1 cellular context compared by ENCODE assay signal in genomic region chr14:32075636-32076277, GRCh38.
TF ChIP-seq lines count a peak whose summit lies in the region.

No MANE protein-coding gene starts in this region.

TF ChIP-seq in HepG2, 621 proteins besides CTCF, POLR2A, EP300 and RAD21 (continued from another document and continues in another):
- TF ChIP-seq ZNF644 (CRISPR knock-in tag; IDR thresholded peaks at IDR 0.05; ENCODE audit: low read depth) (no peak), ZNF652 (CRISPR knock-in tag; IDR thresholded peaks at IDR 0.05; ENCODE audit: borderline replicate concordance, low read depth) (no peak), ADNP (CRISPR knock-in tag; IDR thresholded peaks at IDR 0.05) (no peak), PREB (CRISPR knock-in tag; IDR thresholded peaks at IDR 0.05) (no peak), ZNF251 (CRISPR knock-in tag; IDR thresholded peaks at IDR 0.05) (0 out of 2 replicates have a peak, but pooled peaks have one; percentile 62), ZBTB7A (CRISPR knock-in tag; IDR thresholded peaks at IDR 0.05) (peak; percentile 82; the same call in 1 of the 2 replicates), PCBP1 (IDR thresholded peaks at IDR 0.05; ENCODE audit: borderline replicate concordance, low read depth, low read length) (0 out of 2 replicates have a peak, but pooled peaks have one; percentile 3), SNAPC5 (CRISPR knock-in tag; IDR thresholded peaks at IDR 0.05; ENCODE audit: borderline replicate concordance) (peak; percentile 92; the same call in 1 of the 2 replicates), AHDC1 (CRISPR knock-in tag; IDR thresholded peaks at IDR 0.05; ENCODE audit: borderline replicate concordance) (no peak), SAFB2 (CRISPR knock-in tag; IDR thresholded peaks at IDR 0.05; ENCODE audit: borderline replicate concordance, low read depth) (no peak), NAIF1 (CRISPR knock-in tag; IDR thresholded peaks at IDR 0.05; ENCODE audit: borderline replicate concordance) (no peak), ZNF264 (CRISPR knock-in tag; IDR thresholded peaks at IDR 0.05) (no peak), ZNF569 (CRISPR knock-in tag; IDR thresholded peaks at IDR 0.05; ENCODE audit: borderline replicate concordance) (0 out of 2 replicates have a peak, but pooled peaks have one; percentile 26), ZBTB14 (CRISPR knock-in tag; IDR thresholded peaks at IDR 0.05) (no peak), SMAD3 (CRISPR knock-in tag; IDR thresholded peaks at IDR 0.05) (no peak), HNF1B (CRISPR knock-in tag; IDR thresholded peaks at IDR 0.05) (peak; percentile 44; the same call in 1 of the 2 replicates), WIZ (CRISPR knock-in tag; IDR thresholded peaks at IDR 0.05) (no peak), ZNF3 (CRISPR knock-in tag; IDR thresholded peaks at IDR 0.05) (0 out of 2 replicates have a peak, but pooled peaks have one; percentile 34), TBL1XR1 (IDR thresholded peaks at IDR 0.05; ENCODE audit: borderline replicate concordance, low read length, partially characterized antibody) (peak; percentile 16), ARID2 (CRISPR knock-in tag; IDR thresholded peaks at IDR 0.05; ENCODE audit: borderline replicate concordance) (peak; percentile 97), CBX1 (IDR thresholded peaks at IDR 0.05; ENCODE audit: low read depth) (peak; percentile 28), ZNF180 (CRISPR knock-in tag; IDR thresholded peaks at IDR 0.05; ENCODE audit: borderline replicate concordance, low read depth) (peak; percentile 90; the same call in 1 of the 2 replicates), CHD2 (IDR thresholded peaks at IDR 0.05; ENCODE audit: low read depth, low read length) (peak; percentile 25; the same call in 1 of the 2 replicates), NFKB2 (CRISPR knock-in tag; IDR thresholded peaks at IDR 0.05; ENCODE audit: borderline replicate concordance) (peak; percentile 89; the same call in 1 of the 2 replicates), GPN1 (CRISPR knock-in tag; IDR thresholded peaks at IDR 0.05; ENCODE audit: borderline replicate concordance) (peak; percentile 19; the same call in 1 of the 2 replicates), THAP7 (CRISPR knock-in tag; IDR thresholded peaks at IDR 0.05) (peak; percentile 76; the same call in 1 of the 2 replicates), DMTF1 (CRISPR knock-in tag; IDR thresholded peaks at IDR 0.05) (peak; percentile 40; the same call in 1 of the 2 replicates), ZNF12 (CRISPR knock-in tag; IDR thresholded peaks at IDR 0.05) (peak; percentile 12; the same call in 1 of the 2 replicates), FOXO4 (CRISPR knock-in tag; conservative IDR thresholded peaks at IDR 0.05) (no peak), ZNF7 (CRISPR knock-in tag; IDR thresholded peaks at IDR 0.05) (0 out of 2 replicates have a peak, but pooled peaks have one; percentile 10), SMYD3 (CRISPR knock-in tag; IDR thresholded peaks at IDR 0.05) (peak; percentile 97), ERF (CRISPR knock-in tag; IDR thresholded peaks at IDR 0.05) (no peak), HOXD1 (CRISPR knock-in tag; IDR thresholded peaks at IDR 0.05) (peak; percentile 0; the same call in 1 of the 2 replicates), HIC2 (CRISPR knock-in tag; IDR thresholded peaks at IDR 0.05; ENCODE audit: low read depth) (peak; percentile 67; the same call in 1 of the 2 replicates), ZNF232 (CRISPR knock-in tag; IDR thresholded peaks at IDR 0.05; ENCODE audit: borderline replicate concordance) (peak; percentile 77; the same call in 1 of the 2 replicates), HCFC1 (IDR thresholded peaks at IDR 0.05; ENCODE audit: low read depth, low read length) (no peak), ZNF431 (CRISPR knock-in tag; IDR thresholded peaks at IDR 0.05; ENCODE audit: borderline replicate concordance, low read depth) (peak; percentile 90; the same call in 1 of the 2 replicates), TOPORS (CRISPR knock-in tag; IDR thresholded peaks at IDR 0.05) (peak; percentile 85; the same call in 1 of the 2 replicates), KDM1A (CRISPR knock-in tag; IDR thresholded peaks at IDR 0.05) (0 out of 2 replicates have a peak, but pooled peaks have one; percentile 10), RARA (CRISPR knock-in tag; IDR thresholded peaks at IDR 0.05) (peak; percentile 6), ZBTB7B (CRISPR knock-in tag; IDR thresholded peaks at IDR 0.05) (peak; percentile 82; the same call in 1 of the 2 replicates), GPBP1L1 (CRISPR knock-in tag; IDR thresholded peaks at IDR 0.05) (no peak), FIP1L1 (IDR thresholded peaks at IDR 0.05; ENCODE audit: borderline replicate concordance, insufficient read depth, low read depth, low read length) (0 out of 2 replicates have a peak, but pooled peaks have one; percentile 98), SALL1 (CRISPR knock-in tag; IDR thresholded peaks at IDR 0.05) (peak; percentile 33; the same call in 1 of the 2 replicates)
